In genomic region chr11:65497141-65498041, GRCh38 we compare ENCODE assay signal across 8 cellular contexts. TPM values are rescaled to one million over a fixed set of nuclear protein-coding genes. Genes with fewer than 3 reads are reported as not detected.
DNase-seq lines count a peak whose midpoint lies in the region; ATAC-seq and TF ChIP-seq lines count a peak whose summit lies in the region.

No MANE protein-coding gene starts in this region.

- intact Hi-C loops in activated CD4-positive, alpha-beta T cell treated with anti-CD3 and anti-CD28 coated beads for 36 hours (cut with DNase I, micrococcal nuclease) = loop anchor here (1.0 to 2.0 kb wide), 8 partner anchors 20 to 719 kb away; partner anchors contain the start of genes NEAT1 (in 2 of the 2), SLC25A45 (in 2 of the 2) and SF1 (in 1 of the 2)

- H3K4me3 Mint-ChIP-seq in activated CD4-positive, alpha-beta T cell treated with anti-CD3 and anti-CD28 coated beads for 36 hours = no peak overlapping the region

- CTCF ChIA-PET in activated CD4-positive, alpha-beta T cell treated with anti-CD3 and anti-CD28 coated beads for 36 hours (lab: Charles Lee) = interaction anchor here (0.7 to 6.0 kb wide), 14 partner anchors 9 to 123 kb away, joined by 3 to 90 read pairs (median 4); partner anchors contain the start of gene NEAT1

- peak overlapping the region; percentile 100 for H3K27ac ChIP-seq in cingulate gyrus (ENCODE audit: low read depth, low read length)

- no peaks in the 10 kb centered on the region for H3K27me3 Mint-ChIP-seq in activated CD4-positive, alpha-beta T cell treated with anti-CD3 and anti-CD28 coated beads for 36 hours

- peaks cover 2% of the 10 kb centered on the region for H3K36me3 Mint-ChIP-seq in activated CD4-positive, alpha-beta T cell treated with anti-CD3 and anti-CD28 coated beads for 36 hours (ENCODE audit: low read depth)

- TF ChIP-seq CTCF in BE2C (IDR thresholded peaks at IDR 0.05; ENCODE audit: low read depth, low read length) = no peak

- DNase-seq in BE2C (peak; percentile 96), NCI-H524 (lab: John Stamatoyannopoulos, UW) (peak; percentile 96 to 99), left lobe of liver (ENCODE audit: low spot score) (peak; percentile 98)
- peak; percentile 100 for DNase-seq in activated CD4-positive, alpha-beta T cell treated with anti-CD3 and anti-CD28 coated beads for 36 hours
- peak; percentile 98 to 99 for DNase-seq in stimulated activated CD4-positive, alpha-beta T cell treated with anti-CD3 and anti-CD28 coated beads, Interleukin-2, amount 100 ng/mL, for 24 hours

- H3K36me3 ChIP-seq in BE2C = peaks cover 32% of the 10 kb centered on the region

- H3K9me3 Mint-ChIP-seq in activated CD4-positive, alpha-beta T cell treated with anti-CD3 and anti-CD28 coated beads for 36 hours (ENCODE audit: low read depth) = no peaks in the 10 kb centered on the region

- no peaks in the 10 kb centered on the region for H3K9me3 ChIP-seq in BE2C

- peaks cover 9% of the 10 kb centered on the region for H3K4me1 ChIP-seq in BE2C

- H3K27ac Mint-ChIP-seq in activated CD4-positive, alpha-beta T cell treated with anti-CD3 and anti-CD28 coated beads for 36 hours = peak overlapping the region; percentile 96

- POLR2A ChIA-PET in activated CD4-positive, alpha-beta T cell treated with anti-CD3 and anti-CD28 coated beads for 36 hours (lab: Charles Lee) = interaction anchor here (0.5 to 25.9 kb wide), 17 partner anchors 10 to 1950 kb away, joined by 3 to 1637 read pairs (median 5); partner anchors contain the start of genes NEAT1, POLA2 and ZNRD2

- peaks cover 41% of the 10 kb centered on the region for H3K4me1 Mint-ChIP-seq in activated CD4-positive, alpha-beta T cell treated with anti-CD3 and anti-CD28 coated beads for 36 hours

- no peaks in the 10 kb centered on the region for H3K27me3 ChIP-seq in BE2C

- ATAC-seq in GM19324 (IDR thresholded peaks at IDR 0.05; ENCODE audit: low FRiP score, unreplicated experiment) (peak; percentile 73), HG03457 (IDR thresholded peaks at IDR 0.05; ENCODE audit: unreplicated experiment) (peak; percentile 45), left lobe of liver (peak; percentile 82)
- peak; percentile 70 for ATAC-seq in activated CD4-positive, alpha-beta T cell treated with anti-CD3 and anti-CD28 coated beads for 36 hours

- peak overlapping the region; percentile 96 for H3K4me3 ChIP-seq in BE2C (ENCODE audit: low read depth, low read length)

RNA-seq across cellular contexts. Expression of gene MALAT1, which starts 1.5 kb away (rescaled TPM):
- 273 TPM for polyA plus RNA-seq in BE2C (2012; ENCODE audit: insufficient read depth, insufficient read length, low read depth)
- total RNA-seq in activated CD4-positive, alpha-beta T cell treated with anti-CD3 and anti-CD28 coated beads for 36 hours = 1,000 to 10,000 TPM; 7,016 to 9,748 TPM
- total RNA-seq in left lobe of liver = 2,761 TPM

RNA-seq across cellular contexts. Expression of gene SCYL1, which starts 27.5 kb away (rescaled TPM):
- polyA plus RNA-seq in BE2C (2012; ENCODE audit: insufficient read depth, insufficient read length, low read depth) = 66.9 TPM
- 10 to 100 TPM; 66.5 to 78.8 TPM for total RNA-seq in activated CD4-positive, alpha-beta T cell treated with anti-CD3 and anti-CD28 coated beads for 36 hours
- total RNA-seq in left lobe of liver = 67.6 TPM

Comparison
In these comparisons a context has a peak if more than half of its experiments do, and no peak if none do; other contexts are left out.
1. Peak in every context shown above with its lines: DNase-seq, ATAC-seq, H3K4me3 ChIP-seq and H3K27ac ChIP-seq.